In genomic region chr2:151802315-151802714, GRCh38 we compare ENCODE assay signal across 23 cellular contexts. TPM values are rescaled to one million over a fixed set of nuclear protein-coding genes. Genes with fewer than 3 reads are reported as not detected.
A peak's percentile ranks its signal among the peaks of the same experiment; 100 is the strongest.
DNase-seq lines count a peak whose midpoint lies in the region; ATAC-seq, FAIRE-seq and TF ChIP-seq lines count a peak whose summit lies in the region.
"Had no signal": no experiment of that assay in that cellular context is flagged by ENCODE, and none has a peak within 500 bp of the region (broad histone marks: within the 10 kb centered on the region; RNA-seq: fewer than 3 reads in every experiment).

No MANE protein-coding gene starts in this region.

- in situ Hi-C loops in HepG2 (cut with HindIII; ENCODE audit: extremely low pct_ligation_motif_present, low pct_unique_long_range_greater_than_20kb), result no loop called here

- H3K36me3 ChIP-seq in HepG2 (replicated peaks in 1 of 2; ENCODE audit: control insufficient read depth in 1 of 2, insufficient read depth in 2 of 2, low read length in 2 of 2) (peaks cover 14 to 57% of the 10 kb centered on the region in 2 experiments), right lobe of liver (peaks cover 0 to 13% (median 4%) of the 10 kb centered on the region in 4 donors), body of pancreas (replicated peaks in 1 of 2; ENCODE audit: insufficient read depth in 1 of 2, low read depth in 2 of 2) (peaks cover 0 to 12% of the 10 kb centered on the region in 2 donors)

- TF ChIP-seq RAD21 in HepG2 (CRISPR knock-in tag; IDR thresholded peaks at IDR 0.05), result no peak

- peaks cover 2% of the 10 kb centered on the region for H3K4me1 Mint-ChIP-seq in progenitor cell of endocrine pancreas (ENCODE audit: low read depth)
- H3K4me1 Mint-ChIP-seq: CD14-positive monocyte had no signal

- no peak overlapping the region for H3K4me2 ChIP-seq in HepG2 (ENCODE audit: low read depth, low read length)
- H3K4me2 ChIP-seq: BLaER1 treated with 17β-estradiol and CSF1 and Interleukin-3, amounts not matched to agents 10 nM and 100 nM; GM23338 had no signal

- POLR2A ChIA-PET in HepG2 (lab: Yijun Ruan, JAX), result no interaction called here

- WGBS in HepG2 (ENCODE audit: low lambda C conversion rate), result 97% methylated on average over 2 of the region's 2 CpGs
- 91% methylated on average over 2 of the region's 2 CpGs for WGBS in right lobe of liver (ENCODE audit: insufficient coverage, low coverage, low lambda C conversion rate, missing lambda C conversion rate)
- WGBS in body of pancreas, 2 donors, result 36 to 47% methylated on average over 2 of the region's 2 CpGs

- H3K4me3 Mint-ChIP-seq in progenitor cell of endocrine pancreas (ENCODE audit: low read depth), result no peak overlapping the region
- H3K4me3 Mint-ChIP-seq: CD14-positive monocyte; CD4-positive, alpha-beta T cell; CD8-positive, alpha-beta memory T cell; GM23338; H9; HFFc6 had no signal

- H3K9ac ChIP-seq in HepG2 (ENCODE audit: insufficient read depth, low read depth, low read length), result no peak overlapping the region
- H3K9ac ChIP-seq: BLaER1 treated with 17β-estradiol and CSF1 and Interleukin-3, amounts not matched to agents 10 nM and 100 nM had no signal

- H3K4me1 ChIP-seq in HepG2 (ENCODE audit: insufficient read depth, low read length), result no peaks in the 10 kb centered on the region
- no peaks in the 10 kb centered on the region for H3K4me1 ChIP-seq in right lobe of liver
- H3K4me1 ChIP-seq in body of pancreas, result peaks cover 4% of the 10 kb centered on the region
- H3K4me1 ChIP-seq: BE2C had no signal

- TF ChIP-seq POLR2A in HepG2 (IDR thresholded peaks at IDR 0.05; ENCODE audit: insufficient read depth in 1 of 2, low read depth in 2 of 2, low read length in 2 of 2) (no peak), right lobe of liver (IDR thresholded peaks at IDR 0.05) (no peak), body of pancreas (IDR thresholded peaks at IDR 0.05) (no peak)

- no peaks in the 10 kb centered on the region for H3K9me3 Mint-ChIP-seq in progenitor cell of endocrine pancreas (ENCODE audit: low read depth)
- H3K9me3 Mint-ChIP-seq: CD14-positive monocyte; CD4-positive, alpha-beta T cell; CD8-positive, alpha-beta memory T cell; GM23338; H9; HFFc6 had no signal

- peak overlapping the region; percentile 50 for H3K27ac Mint-ChIP-seq in progenitor cell of endocrine pancreas
- H3K27ac Mint-ChIP-seq: CD14-positive monocyte; CD4-positive, alpha-beta T cell; GM23338; H9; HFFc6 had no signal

- H3K4me3 ChIP-seq in HepG2 (replicated peaks in 1 of 3; ENCODE audit: insufficient read depth in 1 of 3, low read depth in 2 of 3, low read length in 3 of 3), result no peak overlapping the region
- H3K4me3 ChIP-seq in right lobe of liver, result no peak overlapping the region
- no peak overlapping the region for H3K4me3 ChIP-seq in body of pancreas
- H3K4me3 ChIP-seq: BLaER1 treated with 17β-estradiol and CSF1 and Interleukin-3, amounts not matched to agents 10 nM and 100 nM; GM12878; GM23338 had no signal

- no peaks in the 10 kb centered on the region for H3K9me3 ChIP-seq in HepG2 (ENCODE audit: low read length)
- no peaks in the 10 kb centered on the region for H3K9me3 ChIP-seq in right lobe of liver
- peaks cover 0 to 3% (median 0%) of the 10 kb centered on the region in 3 donors for H3K9me3 ChIP-seq in body of pancreas
- H3K9me3 ChIP-seq: BE2C; BLaER1 treated with 17β-estradiol and CSF1 and Interleukin-3, amounts not matched to agents 10 nM and 100 nM had no signal

- ATAC-seq in HepG2 (no peak), right lobe of liver (no peak), body of pancreas (peak; percentile 64), GM21576 (IDR thresholded peaks at IDR 0.05; ENCODE audit: unreplicated experiment) (no peak)
- ATAC-seq: GM12878, GM23338 had no signal

- DNase-seq in HepG2 (ENCODE audit: low spot score) (no peak), right lobe of liver (no peak), body of pancreas (no peak), progenitor cell of endocrine pancreas (ENCODE audit: low spot score, unreplicated experiment) (no peak), OCI-M1 (lab: John Stamatoyannopoulos, UW) (no peak)
- DNase-seq: ACHN; AML-193; BE2C; CD4-positive, alpha-beta T cell; CD8-positive, alpha-beta memory T cell; DMS 273 treated with DMSO at 0.1 percent for 48 hours; DMS79; EL; GDM1; H9; HFFc6 had no signal

- no peaks in the 10 kb centered on the region for H3K27me3 Mint-ChIP-seq in progenitor cell of endocrine pancreas
- H3K27me3 Mint-ChIP-seq: CD4-positive, alpha-beta T cell; CD8-positive, alpha-beta memory T cell had no signal

- BruUV-seq in HepG2 (replicated peaks; lab: Mats Ljungman, UMichigan), result TSS peak; percentile 16

- no peak overlapping the region for H2AFZ ChIP-seq in HepG2 (ENCODE audit: low read length)
- H2AFZ ChIP-seq: GM23338 had no signal

- TF ChIP-seq CTCF in HepG2 (CRISPR knock-in tag; IDR thresholded peaks at IDR 0.05), result no peak
- TF ChIP-seq CTCF in right lobe of liver (IDR thresholded peaks at IDR 0.05), result no peak
- no peak for TF ChIP-seq CTCF in body of pancreas (IDR thresholded peaks at IDR 0.05)
- no peak for TF ChIP-seq CTCF in progenitor cell of endocrine pancreas (IDR thresholded peaks at IDR 0.05; ENCODE audit: unreplicated experiment)

- H3K27me3 ChIP-seq in HepG2 (ENCODE audit: control insufficient read depth in 1 of 2, insufficient read depth in 2 of 2, low read length in 2 of 2) (no peaks in the 10 kb centered on the region), right lobe of liver (no peaks in the 10 kb centered on the region), body of pancreas (no peaks in the 10 kb centered on the region)
- H3K27me3 ChIP-seq: BE2C; BLaER1 treated with 17β-estradiol and CSF1 and Interleukin-3, amounts not matched to agents 10 nM and 100 nM had no signal

- FAIRE-seq in HepG2 (lab: Jason Lieb, UNC), result no peak
- FAIRE-seq: GM12878, GM19239 had no signal

- H3K27ac ChIP-seq in HepG2 (ENCODE audit: extremely low read length, insufficient read depth, low read length) (no peak overlapping the region), right lobe of liver (no peak overlapping the region), body of pancreas (no peak overlapping the region)
- H3K27ac ChIP-seq: 22Rv1; BLaER1 treated with 17β-estradiol and CSF1 and Interleukin-3, amounts not matched to agents 10 nM and 100 nM had no signal

- intact Hi-C loops in HepG2 (cut with micrococcal nuclease; ENCODE audit: unreplicated experiment), result no loop called here
- intact Hi-C loops in right lobe of liver (cut with DNase I), result no loop called here
- intact Hi-C loops in body of pancreas (cut with DNase I), result no loop called here

- TF ChIP-seq EP300 in HepG2 (IDR thresholded peaks at IDR 0.05; ENCODE audit: low read depth in 2 of 2, low read length in 2 of 2) (no peak), HepG2 (CRISPR knock-in tag; IDR thresholded peaks at IDR 0.05; ENCODE audit: borderline replicate concordance) (no peak)

- H3K36me3 Mint-ChIP-seq in progenitor cell of endocrine pancreas (ENCODE audit: insufficient read depth), result peaks cover 14% of the 10 kb centered on the region

- CTCF ChIA-PET in HepG2 (lab: Yijun Ruan, JAX; ENCODE audit: low intra/inter-chr PET ratio, low total read pairs), result no interaction called here

- no peaks in the 10 kb centered on the region; the same call in 1 of the 2 replicates for H4K20me1 ChIP-seq in HepG2 (ENCODE audit: insufficient read depth, low read length)

- no peaks in the 10 kb centered on the region for H3K79me2 ChIP-seq in HepG2 (ENCODE audit: insufficient read depth, low read length)

TF ChIP-seq in HepG2, 621 proteins besides CTCF, POLR2A, EP300 and RAD21 (continues in another document):
- TF ChIP-seq HES4 (CRISPR knock-in tag; IDR thresholded peaks at IDR 0.05; ENCODE audit: borderline replicate concordance) (no peak), ZFP82 (CRISPR knock-in tag; IDR thresholded peaks at IDR 0.05; ENCODE audit: borderline replicate concordance) (no peak), REXO4 (CRISPR knock-in tag; IDR thresholded peaks at IDR 0.05; ENCODE audit: borderline replicate concordance) (no peak), DDIT3 (CRISPR knock-in tag; IDR thresholded peaks at IDR 0.05) (no peak), EEA1 (CRISPR knock-in tag; IDR thresholded peaks at IDR 0.05; ENCODE audit: borderline replicate concordance) (no peak), ZNF562 (CRISPR knock-in tag; IDR thresholded peaks at IDR 0.05; ENCODE audit: borderline replicate concordance) (no peak), RARA (CRISPR knock-in tag; IDR thresholded peaks at IDR 0.05) (no peak), STAT5B (CRISPR knock-in tag; IDR thresholded peaks at IDR 0.05) (no peak)

RNA-seq across cellular contexts. Expression of gene ARL5A, which starts 25.9 kb away (rescaled TPM):
- total RNA-seq in HepG2 (2016; rRNA removed; fragmentation: Illumina TruSeq; extraction: Trizol) (149 and 170 TPM in 2 replicates), right lobe of liver (10 to 100 TPM; 20.0 to 33.3 (median 22.4) TPM), body of pancreas (10 to 100 TPM; 21.3 to 21.4 TPM), progenitor cell of endocrine pancreas (68.6 and 79.0 TPM in 2 replicates)
- 75.4 and 85.0 TPM in 2 replicates for total RNA-seq in HepG2 (2016; cell fraction: cytosol; rRNA removed; fragmentation: Illumina TruSeq; extraction: Trizol; ENCODE audit: low read depth)
- 144 and 150 TPM in 2 replicates for total RNA-seq in HepG2 (2016; cell fraction: insoluble cytoplasmic fraction; rRNA removed; fragmentation: Illumina TruSeq; extraction: Trizol)
- 220 and 225 TPM in 2 replicates for total RNA-seq in HepG2 (2016; cell fraction: membrane; rRNA removed; fragmentation: Illumina TruSeq; extraction: Trizol)
- 85.9 and 100 TPM in 2 replicates for total RNA-seq in HepG2 (2016; cell fraction: nucleus; rRNA removed; fragmentation: Illumina TruSeq; extraction: Trizol)
- polyA plus RNA-seq in HepG2 (2011; rRNA removed), result 34.2 and 47.5 TPM in 2 replicates
- 23.3 and 35.0 TPM in 2 replicates for polyA plus RNA-seq in HepG2 (2011; cell fraction: cytosol; rRNA removed)
- 21.9 and 29.1 TPM in 2 replicates for polyA plus RNA-seq in HepG2 (2011; cell fraction: nucleus; rRNA removed)
- 46.8 and 63.2 TPM in 2 replicates for polyA plus RNA-seq in HepG2 (2012)
- 49.2 and 53.4 TPM in 2 replicates for polyA plus RNA-seq in HepG2 (2016; cell fraction: cytosol; fragmentation: Illumina TruSeq; extraction: Trizol; ENCODE audit: low read depth)
- polyA plus RNA-seq in HepG2 (2016; cell fraction: insoluble cytoplasmic fraction; fragmentation: Illumina TruSeq; extraction: Trizol; ENCODE audit: low read depth), result 78.6 and 90.5 TPM in 2 replicates
- polyA plus RNA-seq in HepG2 (2016; cell fraction: membrane; fragmentation: Illumina TruSeq; extraction: Trizol; ENCODE audit: low read depth), result 89.2 and 108 TPM in 2 replicates
- polyA plus RNA-seq in HepG2 (2016; cell fraction: nucleus; fragmentation: Illumina TruSeq; extraction: Trizol; ENCODE audit: insufficient read depth, low read depth), result 53.8 and 56.7 TPM in 2 replicates
- polyA minus RNA-seq in HepG2 (2011; rRNA and poly(A)+ RNA removed; ENCODE audit: low replicate concordance), result 8.7 and 27.5 TPM in 2 replicates
- 42.2 and 46.0 TPM in 2 replicates for polyA minus RNA-seq in HepG2 (2011; cell fraction: cytosol; rRNA and poly(A)+ RNA removed)
- 141 and 173 TPM in 2 replicates for polyA minus RNA-seq in HepG2 (2011; cell fraction: nucleus; rRNA and poly(A)+ RNA removed)
